In genomic region chr10:22003111-22003963, GRCh38 we compare ENCODE assay signal across 8 cellular contexts. TPM values are rescaled to one million over a fixed set of nuclear protein-coding genes. Genes with fewer than 3 reads are reported as not detected.
DNase-seq lines count a peak whose midpoint lies in the region; ATAC-seq and TF ChIP-seq lines count a peak whose summit lies in the region.

DNAJC1 (minus strand) TSS chr10:22003730; CDS start chr10:22003434, 296 bp downstream.

- peak within 1 kb of the TSS; percentile 97 for H2AFZ ChIP-seq in osteoblast (ENCODE audit: low read length)

- ATAC-seq in HG02642 (IDR thresholded peaks at IDR 0.05; ENCODE audit: poor library complexity, unreplicated experiment) (peak; percentile 97), thoracic aorta (ENCODE audit: insufficient number of reproducible peaks, low FRiP score, low read depth) (peak; percentile 96)

- H3K9me3 Mint-ChIP-seq in activated naive CD8-positive, alpha-beta T cell (ENCODE audit: low read depth), result no peaks in the 10 kb centered on the region

- H3K27ac Mint-ChIP-seq in activated naive CD8-positive, alpha-beta T cell, result peak within 1 kb of the TSS; percentile 87

- H3K4me3 Mint-ChIP-seq in activated naive CD8-positive, alpha-beta T cell, result peak within 1 kb of the TSS; percentile 95

- H3K4me3 ChIP-seq in osteoblast (ENCODE audit: insufficient read depth, low read length), result peak within 1 kb of the TSS; percentile 94
- peak within 1 kb of the TSS; percentile 90 for H3K4me3 ChIP-seq in thoracic aorta

- H3K27ac ChIP-seq in osteoblast (ENCODE audit: low read depth, low read length) (peak within 1 kb of the TSS; percentile 78), thoracic aorta (peak within 1 kb of the TSS; percentile 94 to 97)

- H3K4me2 ChIP-seq in osteoblast (ENCODE audit: insufficient read depth, low read length), result peak within 1 kb of the TSS; percentile 80

- H3K4me1 ChIP-seq in osteoblast (ENCODE audit: insufficient read depth, low read length) (peaks cover 11% of the 10 kb centered on the region), thoracic aorta (ENCODE audit: control insufficient read depth in 1 of 2, low read depth in 2 of 2) (peaks cover 0 to 14% of the 10 kb centered on the region in 2 donors)

- H4K20me1 ChIP-seq in osteoblast (ENCODE audit: insufficient read depth, low read length), result peaks cover 5% of the 10 kb centered on the region

- peak; percentile 92 for DNase-seq in NCI-H1105 (lab: John Stamatoyannopoulos, UW)
- DNase-seq in SKM-1 treated with dmso at 0.1 percent for 144 hours (lab: John Stamatoyannopoulos, UW; ENCODE audit: unreplicated experiment), result peak; percentile 61
- DNase-seq in glomerular visceral epithelial cell (ENCODE audit: extremely low spot score), result peak; percentile 97
- DNase-seq in osteoblast (ENCODE audit: insufficient read length, low spot score, missing footprints), result peak; percentile 95
- DNase-seq in thoracic aorta (ENCODE audit: low spot score), result peak; percentile 81

- H3K27me3 ChIP-seq in osteoblast (ENCODE audit: insufficient read depth, low read length) (no peaks in the 10 kb centered on the region), thoracic aorta (replicated peaks; ENCODE audit: insufficient read depth) (no peaks in the 10 kb centered on the region)

- H3K36me3 Mint-ChIP-seq in activated naive CD8-positive, alpha-beta T cell, result no peaks in the 10 kb centered on the region

- H3K9me3 ChIP-seq in osteoblast (ENCODE audit: low read depth, low read length) (no peaks in the 10 kb centered on the region), thoracic aorta (no peaks in the 10 kb centered on the region)

- peak; percentile 58 for TF ChIP-seq POLR2A in GM10847 (IDR thresholded peaks at IDR 0.05; ENCODE audit: extremely low read depth, insufficient read length)

- peaks cover 46% of the 10 kb centered on the region for H3K79me2 ChIP-seq in osteoblast (ENCODE audit: insufficient read depth, low read length)

- peaks cover 2% of the 10 kb centered on the region for H3K27me3 Mint-ChIP-seq in activated naive CD8-positive, alpha-beta T cell

- no peak for TF ChIP-seq CTCF in osteoblast (IDR thresholded peaks at IDR 0.05; ENCODE audit: extremely low read depth, low read depth, low read length)
- TF ChIP-seq CTCF in thoracic aorta (IDR thresholded peaks at IDR 0.05), result no peak

- H3K4me1 Mint-ChIP-seq in activated naive CD8-positive, alpha-beta T cell (ENCODE audit: low read depth), result peaks cover 23% of the 10 kb centered on the region

- no peaks in the 10 kb centered on the region for H3K36me3 ChIP-seq in osteoblast (ENCODE audit: insufficient read depth, low read length)
- no peaks in the 10 kb centered on the region for H3K36me3 ChIP-seq in thoracic aorta

RNA-seq across cellular contexts. Expression of gene DNAJC1, which starts in this region (rescaled TPM):
- total RNA-seq in osteoblast (83.1 and 83.2 TPM in 2 replicates), thoracic aorta (100 to 1,000 TPM in 1 of 2 donors, 10 to 100 TPM in 1; 63.1 to 156 TPM)

Comparison
In these comparisons a context has a peak if more than half of its experiments do, and no peak if none do; other contexts are left out.
1. Peak in every context shown above with its lines: DNase-seq, ATAC-seq, H3K4me3 ChIP-seq and H3K27ac ChIP-seq.